Comparison of ENCODE assay signal across 8 cellular contexts in the genomic region with DNA sequence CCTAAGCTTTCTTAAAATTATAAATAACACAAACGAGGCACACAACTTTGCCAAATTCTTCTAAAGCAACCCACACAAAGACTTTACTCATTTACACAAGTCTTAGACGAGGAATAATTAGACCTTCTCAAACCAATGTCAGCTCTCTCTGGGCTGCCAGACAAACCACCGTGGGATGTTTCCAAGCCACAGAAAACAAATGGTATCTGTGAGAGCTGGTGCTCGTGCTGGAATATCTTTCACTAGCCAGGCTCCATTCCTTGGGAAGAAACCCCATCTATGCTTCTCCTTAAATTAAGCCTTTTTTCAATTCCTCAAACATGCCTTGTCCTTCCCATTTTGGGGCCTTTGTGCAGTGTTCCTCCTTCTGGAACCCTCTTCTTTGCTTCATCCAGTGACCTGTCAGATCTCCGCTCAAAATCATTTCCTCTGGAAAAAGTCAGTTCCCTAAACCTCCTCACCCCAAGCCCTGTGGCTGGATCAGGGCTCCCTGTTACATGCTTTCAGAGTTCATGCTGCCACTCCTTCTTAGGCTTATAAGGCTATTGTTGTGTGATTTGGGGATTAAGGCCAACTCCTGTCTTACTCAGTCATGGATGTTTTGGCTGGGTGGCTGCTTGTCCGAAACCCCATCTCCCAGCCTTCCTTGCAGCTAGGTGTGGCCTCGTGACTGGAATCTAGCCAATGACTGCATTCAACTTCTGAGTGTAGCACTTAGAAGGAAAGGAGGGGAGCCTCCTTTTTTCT.
DNase-seq lines count a peak whose midpoint lies in the region; ATAC-seq, FAIRE-seq and TF ChIP-seq lines count a peak whose summit lies in the region.

No MANE protein-coding gene starts in this region.

- peak overlapping the region; percentile 56 for H3K9ac ChIP-seq in astrocyte (ENCODE audit: low read length)

- H3K4me2 ChIP-seq in astrocyte (ENCODE audit: low read length) (peak overlapping the region; percentile 75), OCI-LY7 (ENCODE audit: low read length) (no peak overlapping the region)

- ATAC-seq in HG03066 (IDR thresholded peaks at IDR 0.05; ENCODE audit: low read depth, unreplicated experiment) (peak; percentile 12), left lung (peak; percentile 56)

- H3K27me3 Mint-ChIP-seq in astrocyte (ENCODE audit: low read depth, unreplicated experiment): no peaks in the 10 kb centered on the region

- FAIRE-seq in astrocyte (lab: Jason Lieb, UNC) (no peak), RCC 7860 (lab: Jason Lieb, UNC) (no peak)

- H3K9me3 Mint-ChIP-seq in astrocyte (ENCODE audit: unreplicated experiment): no peaks in the 10 kb centered on the region

- no peaks in the 10 kb centered on the region for H3K9me2 ChIP-seq in OCI-LY7 (ENCODE audit: insufficient read depth, low read length)

- BruUV-seq in OCI-LY7 (replicated peaks; lab: Mats Ljungman, UMichigan): no TSS peak

- H3K36me3 Mint-ChIP-seq in astrocyte (ENCODE audit: low read depth, unreplicated experiment): no peaks in the 10 kb centered on the region

- POLR2A ChIA-PET in OCI-LY7 (lab: Charles Lee): interaction anchor here (0.6 to 0.7 kb wide), 2 partner anchors 9 to 201 kb away, joined by 3 to 4 read pairs; no protein-coding TSS in a partner anchor

- in situ Hi-C loops in GM13976 (cut with MboI; ENCODE audit: low sequenced_read_pairs, unreplicated experiment): no loop called here

- H3K36me3 ChIP-seq in astrocyte (ENCODE audit: insufficient read depth, low read length): no peaks in the 10 kb centered on the region
- no peaks in the 10 kb centered on the region for H3K36me3 ChIP-seq in left lung
- H3K36me3 ChIP-seq in OCI-LY7 (ENCODE audit: insufficient read depth, low read length): no peaks in the 10 kb centered on the region

- peak overlapping the region; percentile 82 for H3K27ac ChIP-seq in astrocyte (ENCODE audit: low read depth, low read length)
- H3K27ac ChIP-seq in left lung: peak overlapping the region in 1 of 2 donors; percentile 16
- no peak overlapping the region for H3K27ac ChIP-seq in OCI-LY7 (ENCODE audit: low read depth, low read length, poor library complexity, severe bottlenecking)

- H2AFZ ChIP-seq in astrocyte (ENCODE audit: low read depth, low read length) (peak overlapping the region; percentile 66), OCI-LY7 (ENCODE audit: low read length) (no peak overlapping the region)

- H3K27me3 ChIP-seq in astrocyte (ENCODE audit: insufficient read depth, low read length): no peaks in the 10 kb centered on the region
- H3K27me3 ChIP-seq in left lung: no peaks in the 10 kb centered on the region

- peaks cover 17% of the 10 kb centered on the region for H3K4me1 ChIP-seq in astrocyte (ENCODE audit: insufficient read depth, low read length)
- H3K4me1 ChIP-seq in left lung: peaks cover 0 to 6% of the 10 kb centered on the region in 2 donors
- no peaks in the 10 kb centered on the region for H3K4me1 ChIP-seq in OCI-LY7 (ENCODE audit: insufficient read depth, low read length, poor library complexity, severe bottlenecking)

- CTCF ChIA-PET in OCI-LY7 (lab: Charles Lee; ENCODE audit: unreplicated experiment): no interaction called here

- H3K4me3 Mint-ChIP-seq in astrocyte (ENCODE audit: unreplicated experiment): peak overlapping the region; percentile 36

- DNase-seq in AG08396 (ENCODE audit: low spot score): peak; percentile 35
- peak; percentile 88 for DNase-seq in astrocyte (ENCODE audit: low read depth)
- DNase-seq in left lung: peak in 1 of 2 donors; percentile 40
- no peak for DNase-seq in NCI-H2227 treated with DMSO at 0.1 percent for 48 hours (lab: John Stamatoyannopoulos, UW)
- no peak for DNase-seq in RCC 7860 (ENCODE audit: low spot score)
- no peak for DNase-seq in OCI-LY7 (ENCODE audit: low spot score)
- no peak for DNase-seq in GM13976 (ENCODE audit: low spot score)

- peaks cover 16% of the 10 kb centered on the region for H3K4me1 Mint-ChIP-seq in astrocyte (ENCODE audit: low read depth, unreplicated experiment)

- peak overlapping the region; percentile 80 for H3K27ac Mint-ChIP-seq in astrocyte (ENCODE audit: unreplicated experiment)

- H3K9me3 ChIP-seq in astrocyte (ENCODE audit: insufficient read depth, low read depth, low read length): no peaks in the 10 kb centered on the region
- H3K9me3 ChIP-seq in left lung: no peaks in the 10 kb centered on the region
- H3K9me3 ChIP-seq in OCI-LY7 (ENCODE audit: low read length): no peaks in the 10 kb centered on the region

- H3K4me3 ChIP-seq in astrocyte (ENCODE audit: insufficient read depth, low read depth, low read length): peak overlapping the region; percentile 31
- no peak overlapping the region for H3K4me3 ChIP-seq in left lung
- no peak overlapping the region for H3K4me3 ChIP-seq in OCI-LY7 (ENCODE audit: low read depth, low read length, poor library complexity, severe bottlenecking)

- no peak for TF ChIP-seq CTCF in astrocyte (IDR thresholded peaks at IDR 0.05; ENCODE audit: insufficient read depth, low read depth, low read length)
- TF ChIP-seq CTCF in left lung (IDR thresholded peaks at IDR 0.05): no peak
- no peak for TF ChIP-seq CTCF in OCI-LY7 (conservative IDR thresholded peaks at IDR 0.05; ENCODE audit: low read length)
- no peak for TF ChIP-seq CTCF in GM13976 (IDR thresholded peaks at IDR 0.05; ENCODE audit: borderline replicate concordance, control extremely low read depth, extremely low read depth, insufficient read depth, missing control alignments)

- H3K79me2 ChIP-seq in astrocyte (ENCODE audit: insufficient read depth, low read length) (no peaks in the 10 kb centered on the region), OCI-LY7 (ENCODE audit: insufficient read depth, low read depth, low read length) (no peaks in the 10 kb centered on the region)

- intact Hi-C loops in left lung (cut with DNase I) (loop anchor here in 1 of 2 donors (10.0 kb wide), 1 partner anchor 249 kb away; no protein-coding TSS in a partner anchor), OCI-LY7 (cut with micrococcal nuclease; ENCODE audit: unreplicated experiment) (no loop called here)

- H4K20me1 ChIP-seq in astrocyte (ENCODE audit: insufficient read depth, low read length) (no peaks in the 10 kb centered on the region), OCI-LY7 (ENCODE audit: insufficient read depth, low read length) (no peaks in the 10 kb centered on the region)

Comparison
In these comparisons a context has a peak if more than half of its experiments do, and no peak if none do; other contexts are left out.
1. DNase-seq: peak in AG08396 (single experiment) and astrocyte (single experiment); none in NCI-H2227 treated with DMSO at 0.1 percent for 48 hours (single experiment), RCC 7860 (single experiment), OCI-LY7 (single experiment) and GM13976 (single experiment).